ENCODE assay signal across 1 cellular context in genomic region chr1:7281821-7282220, GRCh38.
TF ChIP-seq lines count a peak whose summit lies in the region.

No MANE protein-coding gene starts in this region.

TF ChIP-seq in IMR-90, 13 proteins besides CTCF, POLR2A, EP300 and RAD21 (continued from another document):
- TF ChIP-seq FOS (IDR thresholded peaks at IDR 0.05; ENCODE audit: low read depth, low read length), result 0 out of 2 replicates have a peak, but pooled peaks have one; percentile 2
